In genomic region chr2:177265386-177265690, GRCh38 we compare ENCODE assay signal across 8 cellular contexts. TPM values are rescaled to one million over a fixed set of nuclear protein-coding genes. Genes with fewer than 3 reads are reported as not detected.
DNase-seq lines count a peak whose midpoint lies in the region; ATAC-seq and TF ChIP-seq lines count a peak whose summit lies in the region.

No MANE protein-coding gene starts in this region.

- no peak for TF ChIP-seq POLR2A in transverse colon (IDR thresholded peaks at IDR 0.05)

- peaks cover 15% of the 10 kb centered on the region for H3K4me1 ChIP-seq in effector memory CD4-positive, alpha-beta T cell (ENCODE audit: control insufficient read depth, insufficient read depth, low read length, poor library complexity, severe bottlenecking)
- H3K4me1 ChIP-seq in mononuclear cell (ENCODE audit: insufficient read depth, low read length) (peaks cover 40% of the 10 kb centered on the region), transverse colon (peaks cover 11 to 44% (median 36%) of the 10 kb centered on the region in 4 donors)

- peak overlapping the region; percentile 95 for H3K4me3 ChIP-seq in effector memory CD4-positive, alpha-beta T cell (ENCODE audit: insufficient read depth, low read depth, low read length, poor library complexity, severe bottlenecking)
- H3K4me3 ChIP-seq in mononuclear cell (ENCODE audit: low read length) (peak overlapping the region; percentile 87), transverse colon (peak overlapping the region; percentile 73 to 96 (median 86))

- WGBS in transverse colon (ENCODE audit: low coverage in 1 of 2), 2 donors = 0% methylated on average over 7 to 11 of the region's 11 CpGs

- peak; percentile 73 for DNase-seq in SIG-M5 treated with dmso at 0.1 percent for 504 hours (lab: John Stamatoyannopoulos, UW; ENCODE audit: unreplicated experiment)
- DNase-seq in SIG-M5 (lab: John Stamatoyannopoulos, UW) = no peak
- peak in 1 of 3 donors; percentile 16 for DNase-seq in effector memory CD4-positive, alpha-beta T cell
- peak; percentile 65 for DNase-seq in transverse colon
- no peak for DNase-seq in H4 (ENCODE audit: low spot score)

- ATAC-seq in HG02798 (IDR thresholded peaks at IDR 0.05; ENCODE audit: poor library complexity, unreplicated experiment) = peak; percentile 0
- peak; percentile 30 for ATAC-seq in SK-N-SH treated with all-trans-retinoic acid at 6 μM for 48 hours

- no peaks in the 10 kb centered on the region for H3K27me3 ChIP-seq in effector memory CD4-positive, alpha-beta T cell (replicated peaks; ENCODE audit: control insufficient read depth, insufficient read depth, low read length, poor library complexity, severe bottlenecking)
- H3K27me3 ChIP-seq in mononuclear cell (ENCODE audit: insufficient read depth, low read length) (no peaks in the 10 kb centered on the region), transverse colon (no peaks in the 10 kb centered on the region)

- in situ Hi-C loops in transverse colon (cut with MboI; ENCODE audit: low pct_ligation_motif_present in 1 of 4, low pct_unique_long_range_greater_than_20kb in 1 of 4, low sequenced_read_pairs in 3 of 4) = loop anchor here in 1 of 4 donors (10.0 kb wide), 1 partner anchor 101 kb away; no protein-coding TSS in a partner anchor

- no peak for TF ChIP-seq EP300 in transverse colon (IDR thresholded peaks at IDR 0.05; ENCODE audit: low read depth)

- intact Hi-C loops in transverse colon (cut with DNase I; ENCODE audit: low total_unique reads) = loop anchor here (2.0 to 10.0 kb wide), 3 partner anchors 53 to 101 kb away; partner anchors contain the start of gene HNRNPA3

- H3K9me3 ChIP-seq in effector memory CD4-positive, alpha-beta T cell (ENCODE audit: control insufficient read depth, low read length) = no peaks in the 10 kb centered on the region
- no peaks in the 10 kb centered on the region for H3K9me3 ChIP-seq in mononuclear cell (ENCODE audit: low read depth, low read length)
- H3K9me3 ChIP-seq in transverse colon = no peaks in the 10 kb centered on the region

- TF ChIP-seq CTCF in transverse colon (IDR thresholded peaks at IDR 0.05) = peak in 3 of 5 experiments; percentile 0 to 34 (median 29)

- H3K36me3 ChIP-seq in effector memory CD4-positive, alpha-beta T cell (ENCODE audit: control insufficient read depth, insufficient read depth, low read length) = no peaks in the 10 kb centered on the region
- H3K36me3 ChIP-seq in transverse colon = no peaks in the 10 kb centered on the region

- H3K27ac ChIP-seq in effector memory CD4-positive, alpha-beta T cell (ENCODE audit: insufficient read depth, low read length, poor library complexity, severe bottlenecking) = peak overlapping the region; percentile 99
- peak overlapping the region; percentile 98 to 100 (median 98) for H3K27ac ChIP-seq in transverse colon

TF ChIP-seq in SK-N-SH treated with all-trans-retinoic acid at 6 μM for 48 hours, 23 proteins besides CTCF, POLR2A, EP300 and RAD21:
- no peak for TF ChIP-seq ZNF8 (CRISPR knock-in tag; IDR thresholded peaks at IDR 0.05)
- no peak for TF ChIP-seq ZNF70 (CRISPR knock-in tag; IDR thresholded peaks at IDR 0.05)
- TF ChIP-seq ESRRG (CRISPR knock-in tag; IDR thresholded peaks at IDR 0.05) = no peak
- no peak for TF ChIP-seq ZFP30 (CRISPR knock-in tag; IDR thresholded peaks at IDR 0.05)
- TF ChIP-seq GLIS3 (CRISPR knock-in tag; IDR thresholded peaks at IDR 0.05) = no peak
- TF ChIP-seq TCF4 (CRISPR knock-in tag; IDR thresholded peaks at IDR 0.05; ENCODE audit: borderline replicate concordance) = no peak
- no peak for TF ChIP-seq ZC3H10 (CRISPR knock-in tag; IDR thresholded peaks at IDR 0.05)
- no peak for TF ChIP-seq CSDC2 (CRISPR knock-in tag; IDR thresholded peaks at IDR 0.05)

RNA-seq across cellular contexts. Expression of gene NFE2L2, which starts 0.8 kb away (rescaled TPM):
- total RNA-seq in mononuclear cell (123 TPM), transverse colon (100 to 1,000 TPM in 1 of 4 donors, 10 to 100 TPM in 3; 41.6 to 105 (median 65.2) TPM)
- total RNA-seq in H4 (2014; rRNA removed; shearing (Covaris generic)) = 116 and 128 TPM in 2 replicates

RNA-seq across cellular contexts. Expression of gene HNRNPA3, which starts 52.7 kb away (rescaled TPM):
- total RNA-seq in mononuclear cell (108 TPM), transverse colon (10 to 100 TPM; 40.6 to 83.2 (median 57.4) TPM)
- 29.8 and 34.9 TPM in 2 replicates for total RNA-seq in H4 (2014; rRNA removed; shearing (Covaris generic))

Comparison
In these comparisons a context has a peak if more than half of its experiments do, and no peak if none do; other contexts are left out.
1. DNase-seq: peak in SIG-M5 treated with dmso at 0.1 percent for 504 hours (single experiment) and transverse colon (single experiment); none in SIG-M5 (single experiment) and H4 (single experiment).
2. Peak in every context shown above with its lines, with median percentiles within 50 percentile points of each other: H3K4me3 ChIP-seq.